Comparison of ENCODE assay signal across 13 cellular contexts in the genomic region with DNA sequence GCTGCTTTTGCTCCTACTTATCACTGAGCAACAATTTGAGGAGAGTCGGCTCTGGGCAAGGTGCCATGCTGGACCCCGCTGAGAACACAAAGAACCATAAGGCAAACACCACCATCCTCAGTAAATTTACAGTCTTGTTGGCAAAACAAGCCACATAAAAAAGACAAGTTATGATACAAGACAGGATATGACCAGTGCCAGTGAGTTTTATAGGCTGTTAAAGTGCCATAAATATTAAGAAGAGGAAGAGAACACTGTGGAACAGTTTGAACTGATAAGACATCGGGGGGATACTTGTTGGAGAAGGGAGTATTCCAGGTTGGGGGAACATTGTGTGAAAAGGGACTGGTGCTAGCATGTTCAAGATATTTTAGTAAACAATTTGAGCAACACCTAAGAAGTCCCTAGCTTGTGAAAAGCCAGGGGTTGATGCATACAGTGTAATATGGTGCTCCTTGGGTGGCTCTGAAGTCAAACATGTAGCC. TPM values are rescaled to one million over a fixed set of nuclear protein-coding genes. Genes with fewer than 3 reads are reported as not detected.
DNase-seq lines count a peak whose midpoint lies in the region; ATAC-seq and TF ChIP-seq lines count a peak whose summit lies in the region.
"Had no signal": no experiment of that assay in that cellular context is flagged by ENCODE, and none has a peak within 500 bp of the region (broad histone marks: within the 10 kb centered on the region; RNA-seq: fewer than 3 reads in every experiment).

No MANE protein-coding gene starts in this region.

- CTCF ChIA-PET in A673 (lab: Charles Lee), result interaction anchor here (0.5 kb wide), 1 partner anchor 205 kb away, joined by 3 read pairs; no protein-coding TSS in a partner anchor
- CTCF ChIA-PET in CD8-positive, alpha-beta T cell (lab: Charles Lee), result interaction anchor here (1.2 to 4.8 kb wide), 5 partner anchors 10 to 51 kb away, joined by 3 to 40 read pairs (median 5); a partner anchor contains a TSS
- CTCF ChIA-PET in PC-3 (lab: Charles Lee), result no interaction called here

- no peak overlapping the region for H3K9ac ChIP-seq in PC-3 (ENCODE audit: low read length)

- no peak overlapping the region for H3K4me3 ChIP-seq in A673 (ENCODE audit: low read depth, low read length, poor library complexity, severe bottlenecking)
- H3K4me3 ChIP-seq in CD8-positive, alpha-beta T cell (ENCODE audit: low read depth, low read length), result peak overlapping the region; percentile 6
- no peak overlapping the region for H3K4me3 ChIP-seq in PC-3 (ENCODE audit: low read length)
- H3K4me3 ChIP-seq in hepatocyte, result no peak overlapping the region

- H3K27me3 ChIP-seq in A673 (replicated peaks; ENCODE audit: insufficient read depth, low read depth, low read length, poor library complexity), result no peaks in the 10 kb centered on the region
- no peaks in the 10 kb centered on the region for H3K27me3 ChIP-seq in CD8-positive, alpha-beta T cell (ENCODE audit: insufficient read depth, low read length)
- peaks cover 15% of the 10 kb centered on the region; the same call in 1 of the 2 replicates for H3K27me3 ChIP-seq in PC-3 (ENCODE audit: low read length)
- no peaks in the 10 kb centered on the region for H3K27me3 ChIP-seq in hepatocyte

- BruUV-seq in A673 (replicated peaks; lab: Mats Ljungman, UMichigan), result no TSS peak
- no TSS peak for BruUV-seq in PC-3 (replicated peaks; lab: Mats Ljungman, UMichigan)

- H3K36me3 ChIP-seq in A673 (ENCODE audit: insufficient read depth, low read length, poor library complexity, severe bottlenecking) (no peaks in the 10 kb centered on the region), PC-3 (ENCODE audit: low read depth, low read length) (no peaks in the 10 kb centered on the region), hepatocyte (replicated peaks; ENCODE audit: insufficient read depth, low read depth) (no peaks in the 10 kb centered on the region)
- H3K36me3 ChIP-seq in CD8-positive, alpha-beta T cell (ENCODE audit: insufficient read depth, low read length), result no peaks in the 10 kb centered on the region

- H3K4me3 Mint-ChIP-seq in CD8-positive, alpha-beta T cell, result peak overlapping the region; percentile 54
- no peak overlapping the region for H3K4me3 Mint-ChIP-seq in glutamatergic neuron (ENCODE audit: unreplicated experiment)

- WGBS in hepatocyte (ENCODE audit: low lambda C conversion rate, missing lambda C conversion rate), result 64% methylated on average over 3 of the region's 3 CpGs

- DNase-seq in A673 (ENCODE audit: low spot score) (peak; percentile 52), PC-3 (peak; percentile 55), hepatocyte (ENCODE audit: low spot score) (peak; percentile 7), glutamatergic neuron (no peak), NCI-H510A (lab: John Stamatoyannopoulos, UW) (no peak)
- peak in 1 of 7 experiments; percentile 26 for DNase-seq in CD8-positive, alpha-beta T cell
- DNase-seq: activated CD4-positive, alpha-beta T cell treated with anti-CD3 and anti-CD28 coated beads for 4 hours; Caco-2; NCI-H1694 had no signal

- TF ChIP-seq CTCF in A673 (conservative IDR thresholded peaks at IDR 0.05; ENCODE audit: low read depth, low read length), result no peak
- TF ChIP-seq CTCF in CD8-positive, alpha-beta T cell (IDR thresholded peaks at IDR 0.05), result no peak
- TF ChIP-seq CTCF in PC-3 (conservative IDR thresholded peaks at IDR 0.05; ENCODE audit: low read depth, low read length), result no peak
- no peak for TF ChIP-seq CTCF in hepatocyte (IDR thresholded peaks at IDR 0.05; ENCODE audit: poor library complexity)
- no peak for TF ChIP-seq CTCF in glutamatergic neuron (IDR thresholded peaks at IDR 0.05; ENCODE audit: partially characterized antibody, unreplicated experiment)

- H3K79me2 ChIP-seq in PC-3 (ENCODE audit: low read length), result no peaks in the 10 kb centered on the region
- no peaks in the 10 kb centered on the region for H3K79me2 ChIP-seq in hepatocyte

- no peaks in the 10 kb centered on the region for H3K9me3 Mint-ChIP-seq in CD8-positive, alpha-beta T cell
- peaks cover 2% of the 10 kb centered on the region for H3K9me3 Mint-ChIP-seq in glutamatergic neuron (ENCODE audit: unreplicated experiment)

- no peaks in the 10 kb centered on the region; the same call in 1 of the 2 replicates for H3K9me2 ChIP-seq in PC-3 (replicated peaks; ENCODE audit: low read length)
- no peaks in the 10 kb centered on the region for H3K9me2 ChIP-seq in hepatocyte (replicated peaks; ENCODE audit: insufficient read depth)

- H3K4me1 Mint-ChIP-seq in CD8-positive, alpha-beta T cell (ENCODE audit: low read depth), result peaks cover 84% of the 10 kb centered on the region
- no peaks in the 10 kb centered on the region for H3K4me1 Mint-ChIP-seq in glutamatergic neuron (ENCODE audit: low read depth, unreplicated experiment)

- H2AFZ ChIP-seq in PC-3 (ENCODE audit: low read length), result no peak overlapping the region
- H2AFZ ChIP-seq in hepatocyte, result no peak overlapping the region

- H3K4me1 ChIP-seq in A673 (ENCODE audit: insufficient read depth, low read length, poor library complexity, severe bottlenecking), result peaks cover 6% of the 10 kb centered on the region
- H3K4me1 ChIP-seq in CD8-positive, alpha-beta T cell (ENCODE audit: insufficient read depth, low read length), result peaks cover 82% of the 10 kb centered on the region
- peaks cover 10% of the 10 kb centered on the region; the same call in 1 of the 2 replicates for H3K4me1 ChIP-seq in PC-3 (ENCODE audit: insufficient read depth, low read length)
- H3K4me1 ChIP-seq in hepatocyte (ENCODE audit: insufficient read depth), result peaks cover 3% of the 10 kb centered on the region
- H3K4me1 ChIP-seq: Caco-2 had no signal

- H3F3A ChIP-seq in PC-3 (ENCODE audit: low read length, unreplicated experiment), result no peaks in the 10 kb centered on the region

- peaks cover 16% of the 10 kb centered on the region for H3K36me3 Mint-ChIP-seq in CD8-positive, alpha-beta T cell
- H3K36me3 Mint-ChIP-seq in glutamatergic neuron (ENCODE audit: unreplicated experiment), result no peaks in the 10 kb centered on the region

- H3K27ac Mint-ChIP-seq in CD8-positive, alpha-beta T cell, result peak overlapping the region; percentile 92
- no peak overlapping the region for H3K27ac Mint-ChIP-seq in glutamatergic neuron (ENCODE audit: unreplicated experiment)

- intact Hi-C loops in A673 (cut with micrococcal nuclease; ENCODE audit: unreplicated experiment), result no loop called here
- intact Hi-C loops in CD8-positive, alpha-beta T cell (cut with DNase I, micrococcal nuclease), result no loop called here
- intact Hi-C loops in PC-3 (cut with micrococcal nuclease), result loop anchor here (5.0 kb wide), 1 partner anchor 79 kb away; no protein-coding TSS in a partner anchor

- H3K4me2 ChIP-seq in PC-3 (ENCODE audit: low read length) (no peak overlapping the region), hepatocyte (no peak overlapping the region)

- H3K9me3 ChIP-seq in A673 (ENCODE audit: low read depth, low read length, poor library complexity, severe bottlenecking) (no peaks in the 10 kb centered on the region), PC-3 (ENCODE audit: low read length) (no peaks in the 10 kb centered on the region), hepatocyte (ENCODE audit: low read depth) (no peaks in the 10 kb centered on the region)
- H3K9me3 ChIP-seq in CD8-positive, alpha-beta T cell (ENCODE audit: low read length), result no peaks in the 10 kb centered on the region
- H3K9me3 ChIP-seq: Caco-2 had no signal

- ATAC-seq in CD8-positive, alpha-beta T cell, result peak; percentile 69
- ATAC-seq in PC-3 (peak; percentile 72), HG03025 (IDR thresholded peaks at IDR 0.05; ENCODE audit: low FRiP score, unreplicated experiment) (no peak), GM21390 (IDR thresholded peaks at IDR 0.05; ENCODE audit: unreplicated experiment) (no peak)
- ATAC-seq: esophagus mucosa, HepG2 had no signal

- POLR2A ChIA-PET in A673 (lab: Charles Lee; ENCODE audit: low non-redundant PET), result no interaction called here
- POLR2A ChIA-PET in CD8-positive, alpha-beta T cell (lab: Charles Lee), result interaction anchor here (0.6 to 2.0 kb wide), 11 partner anchors 9 to 52 kb away, joined by 3 to 9 read pairs (median 4); a partner anchor contains a TSS
- POLR2A ChIA-PET in PC-3 (lab: Charles Lee; ENCODE audit: unreplicated experiment), result no interaction called here

- no peaks in the 10 kb centered on the region for H3K27me3 Mint-ChIP-seq in CD8-positive, alpha-beta T cell (ENCODE audit: low read depth)
- H3K27me3 Mint-ChIP-seq in glutamatergic neuron (ENCODE audit: unreplicated experiment), result no peaks in the 10 kb centered on the region

- H3K27ac ChIP-seq in A673 (ENCODE audit: low read depth, low read length, poor library complexity, severe bottlenecking) (no peak overlapping the region), PC-3 (ENCODE audit: low read length) (no peak overlapping the region), hepatocyte (no peak overlapping the region)
- H3K27ac ChIP-seq in CD8-positive, alpha-beta T cell (ENCODE audit: low read depth, low read length), result peak overlapping the region; percentile 5

- H4K20me1 ChIP-seq in PC-3 (ENCODE audit: low read length) (no peaks in the 10 kb centered on the region), hepatocyte (ENCODE audit: insufficient read depth, poor library complexity, severe bottlenecking) (no peaks in the 10 kb centered on the region)

RNA-seq across cellular contexts. Expression of a gene that starts 25.3 kb away (rescaled TPM):
- total RNA-seq in A673 (2021) (0.17 and 0.37 TPM in 2 replicates), PC-3 (2014; rRNA removed) (0.44 and 0.52 TPM in 2 replicates), hepatocyte (17.3 and 17.6 TPM in 2 replicates), glutamatergic neuron (ENCODE audit: unreplicated experiment) (82.2 TPM)
- 10 to 100 TPM; 92.5 to 93.2 TPM for total RNA-seq in CD8-positive, alpha-beta T cell
- 11.8 and 14.4 TPM in 2 replicates for polyA plus RNA-seq in hepatocyte

Comparison
In these comparisons a context has a peak if more than half of its experiments do, and no peak if none do; other contexts are left out.
1. DNase-seq: peak in A673 (single experiment), PC-3 (single experiment) and hepatocyte (single experiment); none in glutamatergic neuron (single experiment) and NCI-H510A (single experiment).
2. ATAC-seq: peak in CD8-positive, alpha-beta T cell (single experiment) and PC-3 (single experiment); none in HG03025 (single experiment) and GM21390 (single experiment).
3. RNA of a gene that starts 25.3 kb away (total RNA-seq): 92.5 to 93.2 TPM in CD8-positive, alpha-beta T cell, 82.2 TPM in glutamatergic neuron (single experiment) and 17.3 to 17.6 TPM in hepatocyte; 0.44 to 0.52 TPM in PC-3 and 0.17 to 0.37 TPM in A673; every median in the first group is over 10 times any median in the second.